ENCODE assay signal across 24 cellular contexts in genomic region chr2:71524476-71524875, GRCh38.
"Had no signal": no experiment of that assay in that cellular context is flagged by ENCODE, and none has a peak within 500 bp of the region (broad histone marks: within the 10 kb centered on the region; RNA-seq: fewer than 3 reads in every experiment).

No MANE protein-coding gene starts in this region.

- H3K9me3 Mint-ChIP-seq: activated CD4-positive, alpha-beta T cell treated with anti-CD3 and anti-CD28 coated beads, Interleukin-2, amount 10 ng/mL, durations not matched to agents 24 days and 14 days; activated CD8-positive, alpha-beta T cell treated with anti-CD3 and anti-CD28 coated beads for 36 hours; activated naive CD4-positive, alpha-beta T cell treated with anti-CD3 and anti-CD28 coated beads, Interleukin-2, amount 50 U/mL, for 72 hours; natural killer cell; stimulated activated effector memory CD8-positive, alpha-beta T cell treated with anti-CD3 and anti-CD28 coated beads, Interleukin-12 subunit alpha, Interleukin-12 subunit beta, amount 100 ng/mL, for 72 hours; stimulated activated naive CD8-positive, alpha-beta T cell treated with anti-CD3 and anti-CD28 coated beads, Interleukin-15, amount 100 ng/mL, for 72 hours had no signal

- ATAC-seq: activated CD8-positive, alpha-beta memory T cell treated with anti-CD3 and anti-CD28 coated beads, Interleukin-2, amount 10 ng/mL, durations not matched to agents 7 days and 5 days; activated CD8-positive, alpha-beta T cell treated with anti-CD3 and anti-CD28 coated beads for 36 hours; activated naive CD4-positive, alpha-beta T cell treated with anti-CD3 and anti-CD28 coated beads, Interleukin-2, amount 50 U/mL, for 72 hours; gastroesophageal sphincter; natural killer cell; stimulated activated effector memory CD8-positive, alpha-beta T cell treated with anti-CD3 and anti-CD28 coated beads, Interleukin-12 subunit alpha, Interleukin-12 subunit beta, amount 100 ng/mL, for 72 hours; stimulated activated naive CD8-positive, alpha-beta T cell treated with anti-CD3 and anti-CD28 coated beads, Interleukin-15, amount 100 ng/mL, for 72 hours; T-helper 17 cell had no signal

- H3K4me1 ChIP-seq: esophagus squamous epithelium, gastroesophageal sphincter, tibial nerve, uterus had no signal

- H3K27me3 ChIP-seq: esophagus squamous epithelium, gastroesophageal sphincter, tibial nerve, uterus had no signal

- H3K36me3 ChIP-seq: tibial nerve, uterus had no signal

- H3K4me1 Mint-ChIP-seq: activated CD4-positive, alpha-beta T cell treated with anti-CD3 and anti-CD28 coated beads, Interleukin-2, amount 10 ng/mL, durations not matched to agents 24 days and 14 days; activated CD8-positive, alpha-beta memory T cell treated with anti-CD3 and anti-CD28 coated beads, Interleukin-2, amount 10 ng/mL, durations not matched to agents 7 days and 5 days; brain; natural killer cell; stimulated activated effector memory CD8-positive, alpha-beta T cell treated with anti-CD3 and anti-CD28 coated beads, Interleukin-12 subunit alpha, Interleukin-12 subunit beta, amount 100 ng/mL, for 72 hours; stimulated activated naive CD8-positive, alpha-beta T cell treated with anti-CD3 and anti-CD28 coated beads, Interleukin-15, amount 100 ng/mL, for 72 hours had no signal

- H3K4me3 Mint-ChIP-seq: activated CD4-positive, alpha-beta T cell treated with anti-CD3 and anti-CD28 coated beads, Interleukin-2, amount 10 ng/mL, durations not matched to agents 24 days and 14 days; activated CD8-positive, alpha-beta memory T cell treated with anti-CD3 and anti-CD28 coated beads, Interleukin-2, amount 10 ng/mL, durations not matched to agents 7 days and 5 days; activated CD8-positive, alpha-beta T cell treated with anti-CD3 and anti-CD28 coated beads for 36 hours; brain; natural killer cell; stimulated activated effector memory CD8-positive, alpha-beta T cell treated with anti-CD3 and anti-CD28 coated beads, Interleukin-12 subunit alpha, Interleukin-12 subunit beta, amount 100 ng/mL, for 72 hours; stimulated activated naive CD8-positive, alpha-beta T cell treated with anti-CD3 and anti-CD28 coated beads, Interleukin-15, amount 100 ng/mL, for 72 hours; T-helper 17 cell had no signal

- H3K27ac ChIP-seq: esophagus squamous epithelium, gastroesophageal sphincter, tibial nerve, uterus had no signal

- H3K27ac Mint-ChIP-seq: activated CD4-positive, alpha-beta T cell treated with anti-CD3 and anti-CD28 coated beads, Interleukin-2, amount 10 ng/mL, durations not matched to agents 24 days and 14 days; activated CD8-positive, alpha-beta memory T cell treated with anti-CD3 and anti-CD28 coated beads, Interleukin-2, amount 10 ng/mL, durations not matched to agents 7 days and 5 days; activated CD8-positive, alpha-beta T cell treated with anti-CD3 and anti-CD28 coated beads for 36 hours; activated naive CD4-positive, alpha-beta T cell treated with anti-CD3 and anti-CD28 coated beads, Interleukin-2, amount 50 U/mL, for 72 hours; brain; natural killer cell; progenitor cell of endocrine pancreas; stimulated activated effector memory CD8-positive, alpha-beta T cell treated with anti-CD3 and anti-CD28 coated beads, Interleukin-12 subunit alpha, Interleukin-12 subunit beta, amount 100 ng/mL, for 72 hours; stimulated activated naive CD8-positive, alpha-beta T cell treated with anti-CD3 and anti-CD28 coated beads, Interleukin-15, amount 100 ng/mL, for 72 hours; T-helper 17 cell had no signal

- H3K36me3 Mint-ChIP-seq: activated CD8-positive, alpha-beta memory T cell treated with anti-CD3 and anti-CD28 coated beads, Interleukin-2, amount 10 ng/mL, durations not matched to agents 7 days and 5 days; activated naive CD4-positive, alpha-beta T cell treated with anti-CD3 and anti-CD28 coated beads, Interleukin-2, amount 50 U/mL, for 72 hours; brain; natural killer cell; stimulated activated effector memory CD8-positive, alpha-beta T cell treated with anti-CD3 and anti-CD28 coated beads, Interleukin-12 subunit alpha, Interleukin-12 subunit beta, amount 100 ng/mL, for 72 hours had no signal

- H3K9me3 ChIP-seq: esophagus squamous epithelium, gastroesophageal sphincter, tibial nerve, uterus had no signal

- H3K4me3 ChIP-seq: esophagus squamous epithelium, gastroesophageal sphincter, lung, tibial nerve, uterus had no signal

- DNase-seq: activated CD4-positive, alpha-beta T cell treated with anti-CD3 and anti-CD28 coated beads, Interleukin-2, amount 10 ng/mL, durations not matched to agents 24 days and 14 days; activated CD8-positive, alpha-beta memory T cell treated with anti-CD3 and anti-CD28 coated beads, Interleukin-2, amount 10 ng/mL, durations not matched to agents 7 days and 5 days; activated CD8-positive, alpha-beta T cell treated with anti-CD3 and anti-CD28 coated beads for 36 hours; activated gamma-delta T cell treated with Interleukin-2 at 50 U/mL for 16 hours; activated T-cell treated with anti-CD3 and anti-CD28 coated beads for 4 hours; aorta; central memory CD4-positive, alpha-beta T cell; dermis blood vessel endothelial cell; effector CD8-positive, alpha-beta T cell; esophagus squamous epithelium; midbrain; natural killer cell; stimulated activated CD4-positive, alpha-beta T cell treated with anti-CD3 and anti-CD28 coated beads, Interleukin-1b, Interleukin-23, amount 100 ng/mL, for 48 hours; stimulated activated naive CD8-positive, alpha-beta T cell treated with anti-CD3 and anti-CD28 coated beads, Interleukin-15, amount 100 ng/mL, for 72 hours; SW 1271; T-helper 17 cell; uterus had no signal
